Comparison of ENCODE assay signal across 23 cellular contexts in the genomic region with DNA sequence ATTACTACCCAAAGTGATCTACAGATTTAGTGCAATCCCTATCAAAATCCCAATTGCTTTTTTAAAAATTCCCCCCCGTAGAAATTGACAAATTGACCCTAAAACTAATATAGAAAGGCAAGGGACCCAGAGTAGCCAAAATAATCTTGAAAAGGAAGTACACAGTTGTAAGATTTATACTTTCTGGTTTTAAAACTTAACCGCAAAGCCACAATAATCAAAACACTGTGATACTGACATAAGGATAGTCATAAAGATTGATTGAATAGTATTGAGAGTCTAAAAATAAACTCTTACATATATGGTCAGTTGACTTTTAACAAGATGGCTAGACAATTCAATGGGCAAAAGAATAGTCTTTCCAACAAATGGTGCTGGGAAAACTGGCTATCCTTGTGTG.
"Had no signal": no experiment of that assay in that cellular context is flagged by ENCODE, and none has a peak within 500 bp of the region (broad histone marks: within the 10 kb centered on the region; RNA-seq: fewer than 3 reads in every experiment).

No MANE protein-coding gene starts in this region.

- FAIRE-seq: bronchial epithelial cell, kidney, urothelium cell line had no signal

- ATAC-seq: activated CD8-positive, alpha-beta memory T cell treated with anti-CD3 and anti-CD28 coated beads, Interleukin-2, amount 10 ng/mL, durations not matched to agents 7 days and 5 days; activated CD8-positive, alpha-beta T cell treated with anti-CD3 and anti-CD28 coated beads for 36 hours; activated naive CD4-positive, alpha-beta T cell treated with anti-CD3 and anti-CD28 coated beads, Interleukin-2, amount 50 U/mL, for 72 hours; left lobe of liver; naive thymus-derived CD4-positive, alpha-beta T cell; sciatic nerve; stimulated activated naive B cell treated with anti-CD40 and anti-IgM and Interleukin-4, amounts not matched to agents 10 μg/mL and 1 μg/mL and 100 μg/mL, for 72 hours had no signal

- H3K27ac Mint-ChIP-seq: activated CD4-positive, alpha-beta T cell treated with anti-CD3 and anti-CD28 coated beads, Interleukin-2, amount 10 ng/mL, durations not matched to agents 7 days and 5 days; activated CD8-positive, alpha-beta memory T cell treated with anti-CD3 and anti-CD28 coated beads, Interleukin-2, amount 10 ng/mL, durations not matched to agents 7 days and 5 days; activated CD8-positive, alpha-beta T cell treated with anti-CD3 and anti-CD28 coated beads for 36 hours had no signal

- H3K9me3 ChIP-seq: esophagus squamous epithelium, transverse colon had no signal

- H3K4me3 Mint-ChIP-seq: activated CD4-positive, alpha-beta T cell treated with anti-CD3 and anti-CD28 coated beads, Interleukin-2, amount 10 ng/mL, durations not matched to agents 7 days and 5 days; activated CD8-positive, alpha-beta memory T cell treated with anti-CD3 and anti-CD28 coated beads, Interleukin-2, amount 10 ng/mL, durations not matched to agents 7 days and 5 days; activated CD8-positive, alpha-beta T cell treated with anti-CD3 and anti-CD28 coated beads for 36 hours; naive thymus-derived CD4-positive, alpha-beta T cell; neural crest cell; stimulated activated naive B cell treated with anti-CD40 and anti-IgM and Interleukin-4, amounts not matched to agents 10 μg/mL and 1 μg/mL and 100 μg/mL, for 72 hours had no signal

- H3K27me3 Mint-ChIP-seq: activated CD4-positive, alpha-beta T cell treated with anti-CD3 and anti-CD28 coated beads, Interleukin-2, amount 10 ng/mL, durations not matched to agents 7 days and 5 days; activated CD8-positive, alpha-beta memory T cell treated with anti-CD3 and anti-CD28 coated beads, Interleukin-2, amount 10 ng/mL, durations not matched to agents 7 days and 5 days; activated CD8-positive, alpha-beta T cell treated with anti-CD3 and anti-CD28 coated beads for 36 hours; naive thymus-derived CD4-positive, alpha-beta T cell; stimulated activated naive B cell treated with anti-CD40 and anti-IgM and Interleukin-4, amounts not matched to agents 10 μg/mL and 1 μg/mL and 100 μg/mL, for 72 hours had no signal

- H3K27me3 ChIP-seq: esophagus squamous epithelium, transverse colon had no signal

- H3K4me3 ChIP-seq: coronary artery, esophagus squamous epithelium, lung, smooth muscle cell, transverse colon had no signal

- H3K4me2 ChIP-seq: smooth muscle cell had no signal

- H3K9me3 Mint-ChIP-seq: activated CD4-positive, alpha-beta T cell treated with anti-CD3 and anti-CD28 coated beads, Interleukin-2, amount 10 ng/mL, durations not matched to agents 7 days and 5 days; activated CD8-positive, alpha-beta T cell treated with anti-CD3 and anti-CD28 coated beads for 36 hours; activated naive CD4-positive, alpha-beta T cell treated with anti-CD3 and anti-CD28 coated beads, Interleukin-2, amount 50 U/mL, for 72 hours; naive thymus-derived CD4-positive, alpha-beta T cell; neural crest cell; stimulated activated naive B cell treated with anti-CD40 and anti-IgM and Interleukin-4, amounts not matched to agents 10 μg/mL and 1 μg/mL and 100 μg/mL, for 72 hours had no signal

- H3K4me1 Mint-ChIP-seq: neural crest cell had no signal

- H3K27ac ChIP-seq: coronary artery, esophagus squamous epithelium, transverse colon had no signal

- DNase-seq: activated CD4-positive, alpha-beta T cell treated with anti-CD3 and anti-CD28 coated beads, Interleukin-2, amount 10 ng/mL, durations not matched to agents 7 days and 5 days; activated CD8-positive, alpha-beta memory T cell treated with anti-CD3 and anti-CD28 coated beads, Interleukin-2, amount 10 ng/mL, durations not matched to agents 7 days and 5 days; activated CD8-positive, alpha-beta T cell treated with anti-CD3 and anti-CD28 coated beads for 36 hours; activated gamma-delta T cell; activated T-cell treated with anti-CD3 and anti-CD28 coated beads for 4 hours; cerebellar nuclear complex; esophagus squamous epithelium; kidney; naive thymus-derived CD4-positive, alpha-beta T cell; occipital lobe; posterior cingulate gyrus; stimulated activated CD4-positive, alpha-beta T cell treated with anti-CD3 and anti-CD28 coated beads, Interleukin-15, amount 100 ng/mL, for 24 hours; stimulated activated naive B cell treated with anti-CD40 and anti-IgM and Interleukin-4, amounts not matched to agents 10 μg/mL and 1 μg/mL and 100 μg/mL, for 72 hours; transverse colon had no signal
